In genomic region chr1:168879906-168880734, GRCh38 we compare ENCODE assay signal across 11 cellular contexts.
DNase-seq lines count a peak whose midpoint lies in the region; ATAC-seq and TF ChIP-seq lines count a peak whose summit lies in the region.
"Had no signal": no experiment of that assay in that cellular context is flagged by ENCODE, and none has a peak within 500 bp of the region (broad histone marks: within the 10 kb centered on the region; RNA-seq: fewer than 3 reads in every experiment).

No MANE protein-coding gene starts in this region.

- CTCF ChIA-PET in OCI-LY7 (lab: Charles Lee; ENCODE audit: unreplicated experiment) = no interaction called here

- H2BK12ac ChIP-seq in neuronal stem cell (ENCODE audit: low read length) = no peak overlapping the region

- no peaks in the 10 kb centered on the region for H3K27me3 ChIP-seq in neuronal stem cell (ENCODE audit: control insufficient read depth in 3 of 3, insufficient read depth in 3 of 3, low read depth in 1 of 3, low read length in 3 of 3)

- no peak overlapping the region for H3K4ac ChIP-seq in neuronal stem cell (ENCODE audit: low read length)

- no peaks in the 10 kb centered on the region for H3K79me2 ChIP-seq in OCI-LY7 (ENCODE audit: insufficient read depth, low read depth, low read length)

- no peak for ATAC-seq in HG03097 (IDR thresholded peaks at IDR 0.05; ENCODE audit: low FRiP score, unreplicated experiment)
- ATAC-seq in GM19395 (IDR thresholded peaks at IDR 0.05; ENCODE audit: unreplicated experiment) = no peak

- H3K14ac ChIP-seq in neuronal stem cell (ENCODE audit: low read length) = no peak overlapping the region

- H2AFZ ChIP-seq in neuronal stem cell (ENCODE audit: low read length) (peak overlapping the region; percentile 28), OCI-LY7 (ENCODE audit: low read length) (no peak overlapping the region)

- H3K4me2 ChIP-seq in neuronal stem cell (ENCODE audit: insufficient read depth, low read length, poor library complexity, severe bottlenecking) (no peak overlapping the region), OCI-LY7 (ENCODE audit: low read length) (no peak overlapping the region)

- no peak for TF ChIP-seq CTCF in fibroblast of mammary gland (conservative IDR thresholded peaks at IDR 0.05; ENCODE audit: control insufficient read depth, insufficient read depth, low read depth, low read length)
- TF ChIP-seq CTCF in OCI-LY7 (conservative IDR thresholded peaks at IDR 0.05; ENCODE audit: low read length) = no peak

- peaks cover 0 to 2% of the 10 kb centered on the region in 2 donors for H3K4me1 ChIP-seq in neuronal stem cell (ENCODE audit: control insufficient read depth in 2 of 2, insufficient read depth in 1 of 2, low read depth in 1 of 2, low read length in 2 of 2)
- H3K4me1 ChIP-seq in OCI-LY7 (ENCODE audit: insufficient read depth, low read length, poor library complexity, severe bottlenecking) = no peaks in the 10 kb centered on the region

- no peak overlapping the region for H3K23ac ChIP-seq in neuronal stem cell (ENCODE audit: low read depth, low read length, poor library complexity)

- no peaks in the 10 kb centered on the region for H3K9me2 ChIP-seq in OCI-LY7 (ENCODE audit: insufficient read depth, low read length)

- no peak overlapping the region for H2BK5ac ChIP-seq in neuronal stem cell (ENCODE audit: low read length)

- no peaks in the 10 kb centered on the region for H3K79me1 ChIP-seq in neuronal stem cell (ENCODE audit: low read depth, low read length)

- H4K20me1 ChIP-seq in OCI-LY7 (ENCODE audit: insufficient read depth, low read length) = no peaks in the 10 kb centered on the region

- H3K36me3 ChIP-seq in neuronal stem cell (replicated peaks in 1 of 2; ENCODE audit: control insufficient read depth in 2 of 2, insufficient read depth in 2 of 2, low read length in 2 of 2) (no peaks in the 10 kb centered on the region), OCI-LY7 (ENCODE audit: insufficient read depth, low read length) (no peaks in the 10 kb centered on the region)

- H3K4me3 ChIP-seq in fibroblast of mammary gland (ENCODE audit: control insufficient read depth, low read depth, low read length) = no peak overlapping the region
- peak overlapping the region in 1 of 2 donors; percentile 38 for H3K4me3 ChIP-seq in neuronal stem cell (ENCODE audit: low read length in 2 of 2)
- no peak overlapping the region for H3K4me3 ChIP-seq in OCI-LY7 (ENCODE audit: low read depth, low read length, poor library complexity, severe bottlenecking)

- no peaks in the 10 kb centered on the region for H3K9me3 ChIP-seq in neuronal stem cell (replicated peaks in 1 of 2; ENCODE audit: control insufficient read depth in 2 of 2, insufficient read depth in 1 of 2, low read depth in 1 of 2, low read length in 2 of 2)
- H3K9me3 ChIP-seq in OCI-LY7 (ENCODE audit: low read length) = no peaks in the 10 kb centered on the region

- no peak overlapping the region for H3K27ac ChIP-seq in neuronal stem cell (replicated peaks; ENCODE audit: low read length)
- H3K27ac ChIP-seq in OCI-LY7 (ENCODE audit: low read depth, low read length, poor library complexity, severe bottlenecking) = no peak overlapping the region
- H3K27ac ChIP-seq: HL-60 had no signal

- H2BK120ac ChIP-seq in neuronal stem cell (ENCODE audit: low read depth, low read length) = no peak overlapping the region

- no peak overlapping the region for H3K18ac ChIP-seq in neuronal stem cell (ENCODE audit: low read length)

- no peak overlapping the region for H2BK15ac ChIP-seq in neuronal stem cell (ENCODE audit: low read length)

- no peak overlapping the region for H2AK5ac ChIP-seq in neuronal stem cell (ENCODE audit: low read depth, low read length)

- no peak overlapping the region for H4K8ac ChIP-seq in neuronal stem cell (ENCODE audit: low read depth, low read length)

- no peak overlapping the region for H3K9ac ChIP-seq in neuronal stem cell (ENCODE audit: low read depth, low read length, poor library complexity)

- no CpG with 5 or more reads among the region's 10 CpGs for WGBS in neuronal stem cell (ENCODE audit: extremely low coverage in 2 of 2, insufficient read length in 2 of 2, insufficient replicate concordance in 1 of 2), 2 donors

- peak; percentile 17 for DNase-seq in AG20443 (ENCODE audit: low spot score)
- peak; percentile 36 for DNase-seq in NCI-H510A treated with DMSO at 0.1 percent for 48 hours (lab: John Stamatoyannopoulos, UW)
- peak; percentile 22 for DNase-seq in fibroblast of mammary gland (ENCODE audit: low read depth)
- no peak for DNase-seq in neuronal stem cell (ENCODE audit: low spot score)
- no peak for DNase-seq in OCI-LY7 (ENCODE audit: low spot score)
- no peak for DNase-seq in HuH-7.5 (ENCODE audit: low spot score)
- DNase-seq: CD4-positive, alpha-beta memory T cell; foreskin melanocyte had no signal

- POLR2A ChIA-PET in OCI-LY7 (lab: Charles Lee) = interaction anchor here (0.7 kb wide), 1 partner anchor 185 kb away, joined by 4 read pairs; no protein-coding TSS in a partner anchor

- no peak overlapping the region for H4K91ac ChIP-seq in neuronal stem cell (ENCODE audit: low read depth, low read length, poor library complexity)

- intact Hi-C loops in OCI-LY7 (cut with micrococcal nuclease; ENCODE audit: unreplicated experiment) = no loop called here

- no TSS peak for BruUV-seq in OCI-LY7 (replicated peaks; lab: Mats Ljungman, UMichigan)

Comparison
In these comparisons a context has a peak if more than half of its experiments do, and no peak if none do; other contexts are left out.
1. DNase-seq: peak in AG20443 (single experiment), NCI-H510A treated with DMSO at 0.1 percent for 48 hours (single experiment) and fibroblast of mammary gland (single experiment); none in neuronal stem cell (single experiment), OCI-LY7 (single experiment) and HuH-7.5 (single experiment).